In the genomic region with DNA sequence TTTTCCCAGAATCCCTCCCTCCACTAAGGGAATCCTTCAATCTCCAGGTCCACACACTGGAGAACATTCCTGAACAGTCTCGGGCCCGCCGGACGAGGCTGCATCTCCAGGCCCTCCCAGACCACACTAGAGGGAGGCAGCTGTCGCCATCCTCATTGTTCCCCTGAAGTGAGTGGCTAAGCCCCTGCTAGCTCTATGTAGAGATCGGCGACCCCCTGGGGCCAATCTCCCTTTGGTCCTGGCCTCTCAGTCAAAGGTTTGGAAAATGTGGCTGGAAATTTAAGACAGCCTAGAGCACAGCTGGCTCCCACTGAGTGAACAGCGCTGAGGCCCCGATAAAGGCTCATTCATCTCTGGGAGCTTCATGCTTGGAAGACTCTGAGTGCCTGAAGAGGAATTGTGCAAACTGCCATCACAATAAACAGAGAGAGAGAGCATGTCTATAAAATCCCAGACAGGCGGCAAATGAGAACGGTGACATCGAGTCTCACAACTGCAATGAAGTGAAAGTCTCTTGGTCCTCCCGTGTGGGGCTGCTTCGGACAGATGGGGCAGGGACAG, we compare ENCODE assay signal across 19 cellular contexts.
DNase-seq lines count a peak whose midpoint lies in the region; ATAC-seq and TF ChIP-seq lines count a peak whose summit lies in the region.
"Had no signal": no experiment of that assay in that cellular context is flagged by ENCODE, and none has a peak within 500 bp of the region (broad histone marks: within the 10 kb centered on the region; RNA-seq: fewer than 3 reads in every experiment).

No MANE protein-coding gene starts in this region.

- peak overlapping the region in 1 of 3 donors; percentile 18 for H3K27ac ChIP-seq in thyroid gland
- H3K27ac ChIP-seq: 22Rv1 had no signal

- H3K27me3 ChIP-seq in thyroid gland: no peaks in the 10 kb centered on the region

- WGBS in thyroid gland, 2 donors: 48 to 58% methylated on average over 14 of the region's 14 CpGs

- peaks cover 0 to 8% of the 10 kb centered on the region in 2 donors for H3K4me1 ChIP-seq in thyroid gland

- no peaks in the 10 kb centered on the region for H3K9me3 ChIP-seq in thyroid gland

- DNase-seq in DMS53 (lab: John Stamatoyannopoulos, UW): peak; percentile 42
- DNase-seq in DMS53 treated with DMSO at 0.1 percent for 48 hours (lab: John Stamatoyannopoulos, UW; ENCODE audit: unreplicated experiment): no peak
- peak; percentile 94 for DNase-seq in NCI-H345 (lab: John Stamatoyannopoulos, UW)
- DNase-seq in left kidney (ENCODE audit: low read depth, low spot score): peak; percentile 76
- DNase-seq in thyroid gland: peak; percentile 41 to 45
- DNase-seq in NOMO-1 treated with dmso at 0.1 percent for 144 hours (lab: John Stamatoyannopoulos, UW; ENCODE audit: unreplicated experiment): no peak
- DNase-seq: Calu3; CD4-positive, alpha-beta memory T cell; DND-41; NCI-H1105 treated with DMSO at 0.1 percent for 48 hours; NCI-H1930; NCI-H2227 treated with DMSO at 0.1 percent for 48 hours; NCI-H69; SHP77 treated with DMSO at 0.1 percent for 48 hours; T-helper 17 cell had no signal

- no peak for TF ChIP-seq CTCF in thyroid gland (IDR thresholded peaks at IDR 0.05)

- intact Hi-C loops in thyroid gland (cut with DNase I): no loop called here

- ATAC-seq in HG02642 (IDR thresholded peaks at IDR 0.05; ENCODE audit: poor library complexity, unreplicated experiment): no peak
- ATAC-seq in GM18505 (IDR thresholded peaks at IDR 0.05; ENCODE audit: unreplicated experiment): no peak
- ATAC-seq: GM12878, T-helper 17 cell had no signal

- no peak overlapping the region for H3K4me3 ChIP-seq in thyroid gland (replicated peaks in 1 of 3)
- H3K4me3 ChIP-seq: GM12878 had no signal

- TF ChIP-seq POLR2A in thyroid gland (IDR thresholded peaks at IDR 0.05): no peak
- TF ChIP-seq POLR2A in GM18505 (IDR thresholded peaks at IDR 0.05; ENCODE audit: borderline replicate concordance, extremely low read depth, insufficient read depth, insufficient read length): no peak

- H3K36me3 ChIP-seq in thyroid gland: no peaks in the 10 kb centered on the region

Comparison
In these comparisons a context has a peak if more than half of its experiments do, and no peak if none do; other contexts are left out.
1. DNase-seq: peak in DMS53 (single experiment), NCI-H345 (single experiment), left kidney (single experiment) and thyroid gland (2 of 2); none in DMS53 treated with DMSO at 0.1 percent for 48 hours (single experiment) and NOMO-1 treated with dmso at 0.1 percent for 144 hours (single experiment).